In genomic region chr7:23216021-23216420, GRCh38 we compare ENCODE assay signal across 19 cellular contexts. TPM values are rescaled to one million over a fixed set of nuclear protein-coding genes. Genes with fewer than 3 reads are reported as not detected.
DNase-seq lines count a peak whose midpoint lies in the region; ATAC-seq and TF ChIP-seq lines count a peak whose summit lies in the region.
"Had no signal": no experiment of that assay in that cellular context is flagged by ENCODE, and none has a peak within 500 bp of the region (broad histone marks: within the 10 kb centered on the region; RNA-seq: fewer than 3 reads in every experiment).

No MANE protein-coding gene starts in this region.

- H3K4me3 Mint-ChIP-seq in activated CD4-positive, alpha-beta T cell treated with anti-CD3 and anti-CD28 coated beads for 36 hours, result no peak overlapping the region
- H3K4me3 Mint-ChIP-seq: activated naive CD8-positive, alpha-beta T cell treated with anti-CD3 and anti-CD28 coated beads, Interleukin-2, amount 10 ng/mL, durations not matched to agents 7 days and 5 days; immature natural killer cell; T-helper 17 cell had no signal

- WGBS in heart right ventricle, 2 donors, result 24 to 43% methylated on average over 2 of the region's 2 CpGs
- 19 to 37% (median 20%) methylated on average over 2 of the region's 2 CpGs for WGBS in psoas muscle, 3 donors

- H3K9me3 Mint-ChIP-seq in activated CD4-positive, alpha-beta T cell treated with anti-CD3 and anti-CD28 coated beads for 36 hours (ENCODE audit: low read depth), result no peaks in the 10 kb centered on the region
- H3K9me3 Mint-ChIP-seq: activated naive CD8-positive, alpha-beta T cell treated with anti-CD3 and anti-CD28 coated beads, Interleukin-2, amount 10 ng/mL, durations not matched to agents 7 days and 5 days had no signal

- H3K4me1 ChIP-seq in heart right ventricle (peaks cover 0 to 14% (median 0%) of the 10 kb centered on the region in 9 donors), psoas muscle (no peaks in the 10 kb centered on the region)
- H3K4me1 ChIP-seq: foreskin keratinocyte had no signal

- DNase-seq in GF-D8 (lab: John Stamatoyannopoulos, UW) (peak; percentile 45), RPMI8226 (peak; percentile 16), heart right ventricle (peak; percentile 19 to 35), psoas muscle (peak; percentile 26 to 57), NCI-H69 (lab: John Stamatoyannopoulos, UW) (no peak), germinal center (ENCODE audit: low spot score) (no peak)
- DNase-seq in activated naive CD4-positive, alpha-beta T cell (lab: John Stamatoyannopoulos, UW), result no peak
- DNase-seq in activated CD4-positive, alpha-beta T cell treated with anti-CD3 and anti-CD28 coated beads for 36 hours, result no peak
- DNase-seq: activated CD4-positive, alpha-beta T cell treated with anti-CD3 and anti-CD28 coated beads for 48 hours; activated naive CD8-positive, alpha-beta T cell treated with anti-CD3 and anti-CD28 coated beads, Interleukin-2, amount 10 ng/mL, durations not matched to agents 7 days and 5 days; activated T-cell treated with anti-CD3 and anti-CD28 coated beads for 4 hours; COR-L47; foreskin keratinocyte; immature natural killer cell; NCI-H2081; NCI-H526 treated with DMSO at 0.1 percent for 48 hours; stimulated activated naive CD4-positive, alpha-beta T cell treated with Interleukin-2 at 50 U/mL for 16 hours; T-helper 17 cell had no signal

- CTCF ChIA-PET in activated CD4-positive, alpha-beta T cell treated with anti-CD3 and anti-CD28 coated beads for 36 hours (lab: Charles Lee), result no interaction called here

- no peaks in the 10 kb centered on the region for H3K27me3 ChIP-seq in heart right ventricle
- H3K27me3 ChIP-seq in psoas muscle (ENCODE audit: insufficient read depth in 3 of 3, low read length in 2 of 3), result no peaks in the 10 kb centered on the region
- H3K27me3 ChIP-seq: foreskin keratinocyte, neutrophil had no signal

- no peaks in the 10 kb centered on the region for H3K4me1 Mint-ChIP-seq in activated CD4-positive, alpha-beta T cell treated with anti-CD3 and anti-CD28 coated beads for 36 hours
- H3K4me1 Mint-ChIP-seq: activated naive CD8-positive, alpha-beta T cell treated with anti-CD3 and anti-CD28 coated beads, Interleukin-2, amount 10 ng/mL, durations not matched to agents 7 days and 5 days; immature natural killer cell had no signal

- POLR2A ChIA-PET in activated CD4-positive, alpha-beta T cell treated with anti-CD3 and anti-CD28 coated beads for 36 hours (lab: Charles Lee), result no interaction called here

- H3K27me3 Mint-ChIP-seq in activated CD4-positive, alpha-beta T cell treated with anti-CD3 and anti-CD28 coated beads for 36 hours, result peaks cover 5% of the 10 kb centered on the region

- H3K9me3 ChIP-seq in heart right ventricle, result no peaks in the 10 kb centered on the region
- no peaks in the 10 kb centered on the region for H3K9me3 ChIP-seq in psoas muscle
- H3K9me3 ChIP-seq: neutrophil had no signal

- H3K4me3 ChIP-seq in heart right ventricle (no peak overlapping the region), psoas muscle (no peak overlapping the region)

- ATAC-seq in heart right ventricle (peak in 7 of 8 donors; percentile 71 to 87 (median 86)), psoas muscle (peak in 2 of 4 donors; percentile 30 to 34)
- no peak for ATAC-seq in activated CD4-positive, alpha-beta T cell treated with anti-CD3 and anti-CD28 coated beads for 36 hours
- ATAC-seq: foreskin keratinocyte, T-helper 17 cell had no signal

- intact Hi-C loops in heart right ventricle (cut with DNase I), result no loop called here
- intact Hi-C loops in psoas muscle (cut with DNase I), result no loop called here
- intact Hi-C loops in activated CD4-positive, alpha-beta T cell treated with anti-CD3 and anti-CD28 coated beads for 36 hours (cut with DNase I, micrococcal nuclease), result no loop called here

- no peaks in the 10 kb centered on the region for H3K36me3 Mint-ChIP-seq in activated CD4-positive, alpha-beta T cell treated with anti-CD3 and anti-CD28 coated beads for 36 hours (ENCODE audit: low read depth)
- H3K36me3 Mint-ChIP-seq: activated naive CD8-positive, alpha-beta T cell treated with anti-CD3 and anti-CD28 coated beads, Interleukin-2, amount 10 ng/mL, durations not matched to agents 7 days and 5 days; immature natural killer cell had no signal

- peak overlapping the region in 1 of 10 donors; percentile 74 for H3K27ac ChIP-seq in heart right ventricle
- H3K27ac ChIP-seq in psoas muscle, result no peak overlapping the region
- H3K27ac ChIP-seq: foreskin keratinocyte, neutrophil had no signal

- H3K36me3 ChIP-seq in heart right ventricle, result no peaks in the 10 kb centered on the region
- H3K36me3 ChIP-seq in psoas muscle (ENCODE audit: insufficient read depth in 1 of 2, low read depth in 1 of 2), result no peaks in the 10 kb centered on the region
- H3K36me3 ChIP-seq: neutrophil had no signal

- no peak overlapping the region for H3K27ac Mint-ChIP-seq in activated CD4-positive, alpha-beta T cell treated with anti-CD3 and anti-CD28 coated beads for 36 hours
- H3K27ac Mint-ChIP-seq: activated naive CD8-positive, alpha-beta T cell treated with anti-CD3 and anti-CD28 coated beads, Interleukin-2, amount 10 ng/mL, durations not matched to agents 7 days and 5 days; immature natural killer cell; T-helper 17 cell had no signal

- TF ChIP-seq CTCF in heart right ventricle (IDR thresholded peaks at IDR 0.05) (no peak), psoas muscle (IDR thresholded peaks at IDR 0.05) (no peak)

RNA-seq across cellular contexts. Expression of gene GPNMB, which starts 30.6 kb away (rescaled TPM):
- total RNA-seq in heart right ventricle (100 to 1,000 TPM; 157 to 612 (median 228) TPM), psoas muscle (10 to 100 TPM; 11.2 to 24.9 (median 17.6) TPM)
- polyA plus RNA-seq in heart right ventricle (100 to 1,000 TPM in 1 of 2 donors, 10 to 100 TPM in 1; 49.6 to 200 TPM), psoas muscle (10 to 100 TPM in 1 of 3 donors, 1 to 10 TPM in 2; 4.3 to 10.7 (median 7.6) TPM)
- total RNA-seq in activated CD4-positive, alpha-beta T cell treated with anti-CD3 and anti-CD28 coated beads for 36 hours, result under 1 TPM; 0.42 to 0.66 TPM
- total RNA-seq: T-helper 17 cell had no signal
- polyA plus RNA-seq: immature natural killer cell had no signal

RNA-seq across cellular contexts. Expression of gene NUP42, which starts 34.2 kb away (rescaled TPM):
- total RNA-seq in heart right ventricle (10 to 100 TPM; 14.7 to 25.1 (median 19.7) TPM), psoas muscle (10 to 100 TPM; 13.9 to 18.3 (median 16.2) TPM)
- polyA plus RNA-seq in heart right ventricle (10 to 100 TPM; 21.8 to 26.1 TPM), psoas muscle (10 to 100 TPM; 12.8 to 17.4 (median 16.6) TPM)
- 10 to 100 TPM; 32.3 to 44.8 TPM for total RNA-seq in activated CD4-positive, alpha-beta T cell treated with anti-CD3 and anti-CD28 coated beads for 36 hours

Comparison
In these comparisons a context has a peak if more than half of its experiments do, and no peak if none do; other contexts are left out.
1. DNase-seq: peak in GF-D8 (single experiment), RPMI8226 (single experiment), heart right ventricle (2 of 2) and psoas muscle (2 of 2); none in NCI-H69 (single experiment), activated naive CD4-positive, alpha-beta T cell (0 of 4), germinal center (single experiment) and activated CD4-positive, alpha-beta T cell treated with anti-CD3 and anti-CD28 coated beads for 36 hours (single experiment).
2. RNA of gene GPNMB, which starts 30.6 kb away (total RNA-seq): 157 to 612 TPM in heart right ventricle and 11.2 to 24.9 TPM in psoas muscle; 0.42 to 0.66 TPM in activated CD4-positive, alpha-beta T cell treated with anti-CD3 and anti-CD28 coated beads for 36 hours; every median in the first group is over 4 times any median in the second.